ENCODE assay signal across 36 cellular contexts in genomic region chr11:70697701-70698100, GRCh38.
"Had no signal": no experiment of that assay in that cellular context is flagged by ENCODE, and none has a peak within 500 bp of the region (broad histone marks: within the 10 kb centered on the region; RNA-seq: fewer than 3 reads in every experiment).

No MANE protein-coding gene starts in this region.

- H3K4me3 ChIP-seq: ascending aorta, cardiac muscle cell had no signal

- H3K27ac Mint-ChIP-seq: activated B cell treated with CpG ODN at 0.5 μM for 24 hours; activated CD4-positive, alpha-beta memory T cell treated with anti-CD3 and anti-CD28 coated beads for 36 hours; activated CD4-positive, alpha-beta T cell treated with anti-CD3 and anti-CD28 coated beads, Interleukin-2, amount 10 ng/mL, durations not matched to agents 24 days and 14 days; activated CD8-positive, alpha-beta T cell treated with anti-CD3 and anti-CD28 coated beads for 36 hours; activated naive CD4-positive, alpha-beta T cell treated with anti-CD3 and anti-CD28 coated beads, Interleukin-2, amount 10 ng/mL, durations not matched to agents 7 days and 5 days; activated naive CD4-positive, alpha-beta T cell treated with anti-CD3 and anti-CD28 coated beads, Interleukin-2, amount 50 U/mL, for 24 hours; activated naive CD8-positive, alpha-beta T cell; activated naive CD8-positive, alpha-beta T cell treated with anti-CD3 and anti-CD28 coated beads, Interleukin-2, amount 10 ng/mL, durations not matched to agents 7 days and 5 days; activated naive CD8-positive, alpha-beta T cell treated with anti-CD3 and anti-CD28 coated beads, Interleukin-2, amount 50 U/mL, for 24 hours; activated T-cell treated with anti-CD3 and anti-CD28 coated beads, Interleukin-2, amount 50 U/mL, for 72 hours; activated T-helper 1 cell treated with anti-CD3 and anti-CD28 coated beads, Interleukin-12 subunit alpha, Interleukin-12 subunit beta, Interleukin-2, Interleukin-4 antibody, amounts not matched to agents 30 ng/mL and 10 ng/mL and 1 ng/mL, durations not matched to agents 14 hours and 24 hours and 36 hours; activated T-helper 17 cell treated with anti-CD3 and anti-CD28 coated beads, Interleukin-2, amount 50 U/mL, for 72 hours; brain; T-helper 1 cell treated with Interleukin-12 subunit alpha and Interleukin-12 subunit beta and Interleukin-4 antibody, amounts not matched to agents 30 μg/mL and 1 μg/mL, for 36 hours; T-helper 2 cell treated with Interferon-gamma antibody and Interleukin-4, amounts not matched to agents 5 μg/mL and 100 μg/mL, for 36 hours had no signal

- H3K9me3 ChIP-seq: ascending aorta had no signal

- H3K36me3 Mint-ChIP-seq: activated CD4-positive, alpha-beta memory T cell treated with anti-CD3 and anti-CD28 coated beads for 36 hours; activated naive CD4-positive, alpha-beta T cell treated with anti-CD3 and anti-CD28 coated beads, Interleukin-2, amount 10 ng/mL, durations not matched to agents 7 days and 5 days; activated naive CD4-positive, alpha-beta T cell treated with anti-CD3 and anti-CD28 coated beads, Interleukin-2, amount 50 U/mL, for 24 hours; activated naive CD8-positive, alpha-beta T cell; activated naive CD8-positive, alpha-beta T cell treated with anti-CD3 and anti-CD28 coated beads, Interleukin-2, amount 10 ng/mL, durations not matched to agents 7 days and 5 days had no signal

- H3K36me3 ChIP-seq: ascending aorta, cardiac muscle cell had no signal

- H3K27ac ChIP-seq: ascending aorta, cardiac muscle cell had no signal

- ATAC-seq: activated CD8-positive, alpha-beta T cell treated with anti-CD3 and anti-CD28 coated beads for 36 hours; activated naive CD8-positive, alpha-beta T cell treated with anti-CD3 and anti-CD28 coated beads, Interleukin-2, amount 50 U/mL, for 24 hours; activated T-cell treated with anti-CD3 and anti-CD28 coated beads, Interleukin-2, amount 50 U/mL, for 4 hours; activated T-cell treated with anti-CD3 and anti-CD28 coated beads, Interleukin-2, amount 50 U/mL, for 72 hours; activated T-helper 17 cell treated with anti-CD3 and anti-CD28 coated beads, Interleukin-2, amount 50 U/mL, for 72 hours had no signal

- FAIRE-seq: bronchial epithelial cell, TTC549 had no signal

- H3K9me3 Mint-ChIP-seq: activated B cell treated with CpG ODN at 0.5 μM for 24 hours; activated CD4-positive, alpha-beta memory T cell treated with anti-CD3 and anti-CD28 coated beads for 36 hours; activated CD4-positive, alpha-beta T cell treated with anti-CD3 and anti-CD28 coated beads, Interleukin-2, amount 10 ng/mL, durations not matched to agents 24 days and 14 days; activated CD8-positive, alpha-beta T cell treated with anti-CD3 and anti-CD28 coated beads for 36 hours; activated naive CD4-positive, alpha-beta T cell treated with anti-CD3 and anti-CD28 coated beads, Interleukin-2, amount 10 ng/mL, durations not matched to agents 7 days and 5 days; activated naive CD4-positive, alpha-beta T cell treated with anti-CD3 and anti-CD28 coated beads, Interleukin-2, amount 50 U/mL, for 24 hours; activated naive CD8-positive, alpha-beta T cell treated with anti-CD3 and anti-CD28 coated beads, Interleukin-2, amount 10 ng/mL, durations not matched to agents 7 days and 5 days; activated naive CD8-positive, alpha-beta T cell treated with anti-CD3 and anti-CD28 coated beads, Interleukin-2, amount 50 U/mL, for 24 hours; activated T-cell treated with anti-CD3 and anti-CD28 coated beads, Interleukin-2, amount 50 U/mL, for 4 hours; activated T-helper 1 cell treated with anti-CD3 and anti-CD28 coated beads, Interleukin-12 subunit alpha, Interleukin-12 subunit beta, Interleukin-2, Interleukin-4 antibody, amounts not matched to agents 30 ng/mL and 10 ng/mL and 1 ng/mL, durations not matched to agents 14 hours and 24 hours and 36 hours; activated T-helper 17 cell treated with anti-CD3 and anti-CD28 coated beads, Interleukin-2, amount 50 U/mL, for 72 hours; central memory CD8-positive, alpha-beta T cell; T-helper 1 cell treated with Interleukin-12 subunit alpha and Interleukin-12 subunit beta and Interleukin-4 antibody, amounts not matched to agents 30 μg/mL and 1 μg/mL, for 36 hours; T-helper 2 cell treated with Interferon-gamma antibody and Interleukin-4, amounts not matched to agents 5 μg/mL and 100 μg/mL, for 36 hours had no signal

- DNase-seq: activated B cell treated with CpG ODN at 0.5 μM for 24 hours; activated CD4-positive, alpha-beta memory T cell treated with anti-CD3 and anti-CD28 coated beads for 36 hours; activated CD4-positive, alpha-beta T cell treated with anti-CD3 and anti-CD28 coated beads for 4 hours; activated CD4-positive, alpha-beta T cell treated with anti-CD3 and anti-CD28 coated beads, Interleukin-2, amount 10 ng/mL, durations not matched to agents 24 days and 14 days; activated CD4-positive, alpha-beta T cell treated with anti-CD3 and anti-CD28 coated beads, Interleukin-2, amount 50 U/mL, for 1 hour; activated CD4-positive, alpha-beta T cell treated with anti-CD3 and anti-CD28 coated beads, Interleukin-2, amount 50 U/mL, for 4 hours; activated CD4-positive, CD25-positive, alpha-beta regulatory T cell treated with anti-CD3 and anti-CD28 coated beads, Interleukin-2, amount 50 U/mL, for 72 hours; activated CD8-positive, alpha-beta memory T cell treated with anti-CD3 and anti-CD28 coated beads, Interleukin-2, amount 50 U/mL, for 4 hours; activated CD8-positive, alpha-beta T cell treated with anti-CD3 and anti-CD28 coated beads for 36 hours; activated gamma-delta T cell; activated naive CD4-positive, alpha-beta T cell treated with anti-CD3 and anti-CD28 coated beads, Interleukin-2, amount 10 ng/mL, durations not matched to agents 7 days and 5 days; activated naive CD4-positive, alpha-beta T cell treated with Interleukin-2 at 50 U/mL for 16 hours; activated naive CD8-positive, alpha-beta T cell treated with anti-CD3 and anti-CD28 coated beads, Interleukin-2, amount 10 ng/mL, durations not matched to agents 7 days and 5 days; activated naive CD8-positive, alpha-beta T cell treated with anti-CD3 and anti-CD28 coated beads, Interleukin-2, amount 50 U/mL, for 24 hours; activated T-cell treated with anti-CD3 and anti-CD28 coated beads for 4 hours; activated T-cell treated with anti-CD3 and anti-CD28 coated beads, Interleukin-2, amount 50 U/mL, for 1 hour; activated T-cell treated with anti-CD3 and anti-CD28 coated beads, Interleukin-2, amount 50 U/mL, for 4 hours; activated T-cell treated with anti-CD3 and anti-CD28 coated beads, Interleukin-2, amount 50 U/mL, for 72 hours; amygdala; anterior cingulate cortex; caudate nucleus; T-helper 1 cell; T-helper 2 cell; T-helper 9 cell had no signal

- H3K4me3 Mint-ChIP-seq: activated B cell treated with CpG ODN at 0.5 μM for 24 hours; activated CD4-positive, alpha-beta memory T cell treated with anti-CD3 and anti-CD28 coated beads for 36 hours; activated CD4-positive, alpha-beta T cell treated with anti-CD3 and anti-CD28 coated beads, Interleukin-2, amount 10 ng/mL, durations not matched to agents 24 days and 14 days; activated CD8-positive, alpha-beta T cell treated with anti-CD3 and anti-CD28 coated beads for 36 hours; activated naive CD4-positive, alpha-beta T cell treated with anti-CD3 and anti-CD28 coated beads, Interleukin-2, amount 10 ng/mL, durations not matched to agents 7 days and 5 days; activated naive CD4-positive, alpha-beta T cell treated with anti-CD3 and anti-CD28 coated beads, Interleukin-2, amount 50 U/mL, for 24 hours; activated naive CD8-positive, alpha-beta T cell; activated naive CD8-positive, alpha-beta T cell treated with anti-CD3 and anti-CD28 coated beads, Interleukin-2, amount 10 ng/mL, durations not matched to agents 7 days and 5 days; activated naive CD8-positive, alpha-beta T cell treated with anti-CD3 and anti-CD28 coated beads, Interleukin-2, amount 50 U/mL, for 24 hours; activated T-cell treated with anti-CD3 and anti-CD28 coated beads, Interleukin-2, amount 50 U/mL, for 4 hours; activated T-cell treated with anti-CD3 and anti-CD28 coated beads, Interleukin-2, amount 50 U/mL, for 72 hours; activated T-helper 1 cell treated with anti-CD3 and anti-CD28 coated beads, Interleukin-12 subunit alpha, Interleukin-12 subunit beta, Interleukin-2, Interleukin-4 antibody, amounts not matched to agents 30 ng/mL and 10 ng/mL and 1 ng/mL, durations not matched to agents 14 hours and 24 hours and 36 hours; activated T-helper 17 cell treated with anti-CD3 and anti-CD28 coated beads, Interleukin-2, amount 50 U/mL, for 72 hours; brain; central memory CD8-positive, alpha-beta T cell; T-helper 1 cell treated with Interleukin-12 subunit alpha and Interleukin-12 subunit beta and Interleukin-4 antibody, amounts not matched to agents 30 μg/mL and 1 μg/mL, for 36 hours; T-helper 2 cell treated with Interferon-gamma antibody and Interleukin-4, amounts not matched to agents 5 μg/mL and 100 μg/mL, for 36 hours had no signal

- H3K27me3 ChIP-seq: ascending aorta, cardiac muscle cell had no signal

- H3K4me1 ChIP-seq: ascending aorta had no signal

- H3K4me1 Mint-ChIP-seq: activated B cell treated with CpG ODN at 0.5 μM for 24 hours; activated naive CD4-positive, alpha-beta T cell treated with anti-CD3 and anti-CD28 coated beads, Interleukin-2, amount 50 U/mL, for 24 hours; activated naive CD8-positive, alpha-beta T cell treated with anti-CD3 and anti-CD28 coated beads, Interleukin-2, amount 10 ng/mL, durations not matched to agents 7 days and 5 days; activated naive CD8-positive, alpha-beta T cell treated with anti-CD3 and anti-CD28 coated beads, Interleukin-2, amount 50 U/mL, for 24 hours; activated T-helper 17 cell treated with anti-CD3 and anti-CD28 coated beads, Interleukin-2, amount 50 U/mL, for 72 hours; central memory CD8-positive, alpha-beta T cell had no signal

- H3K27me3 Mint-ChIP-seq: activated CD4-positive, alpha-beta memory T cell treated with anti-CD3 and anti-CD28 coated beads for 36 hours; activated CD4-positive, alpha-beta T cell treated with anti-CD3 and anti-CD28 coated beads, Interleukin-2, amount 10 ng/mL, durations not matched to agents 24 days and 14 days; activated naive CD4-positive, alpha-beta T cell treated with anti-CD3 and anti-CD28 coated beads, Interleukin-2, amount 50 U/mL, for 24 hours; activated naive CD8-positive, alpha-beta T cell; activated naive CD8-positive, alpha-beta T cell treated with anti-CD3 and anti-CD28 coated beads, Interleukin-2, amount 50 U/mL, for 24 hours had no signal
